1 cellular context compared by ENCODE assay signal in the genomic region with DNA sequence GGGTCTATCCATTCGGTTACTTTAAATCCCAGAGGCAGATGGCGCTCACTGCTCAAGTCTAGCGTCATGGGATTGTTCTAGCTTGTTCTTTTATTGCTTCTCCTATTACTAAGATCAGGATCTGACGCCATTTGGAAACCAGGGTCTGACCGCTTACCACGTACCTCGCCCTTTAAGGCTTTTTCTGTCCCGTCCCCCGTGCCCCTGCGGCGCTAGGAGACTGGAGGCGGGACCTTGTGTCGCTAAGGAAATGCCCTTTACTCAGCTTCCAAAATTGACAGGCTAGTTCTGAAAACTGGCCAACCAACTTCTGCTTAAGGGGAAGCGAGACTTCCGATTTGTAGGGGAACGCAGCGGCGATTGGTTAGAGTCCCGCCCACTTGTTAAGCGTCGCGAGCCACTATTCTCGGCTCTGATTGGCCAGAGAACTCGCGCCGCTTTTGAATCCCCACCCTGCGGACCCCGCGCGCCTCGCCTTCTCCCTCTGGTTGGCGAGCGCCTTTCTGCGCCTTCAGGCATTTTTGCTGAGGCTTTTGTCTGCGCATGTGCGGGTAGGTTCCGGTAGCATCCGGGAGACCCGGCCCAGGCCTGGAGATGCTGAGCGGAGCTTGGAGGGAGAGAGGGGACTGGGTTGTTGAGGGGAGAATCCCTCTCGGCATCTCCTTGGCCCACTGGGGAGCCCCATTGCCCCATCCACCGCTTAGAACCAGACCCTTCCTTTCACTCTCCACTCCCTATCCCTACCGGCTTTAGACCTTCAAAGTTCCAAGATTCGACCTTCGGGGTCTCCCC.
TF ChIP-seq lines count a peak whose summit lies in the region.

No MANE protein-coding gene starts in this region.

TF ChIP-seq in K562, 482 proteins besides CTCF, POLR2A, EP300 and RAD21 (continued from another document):
- TF ChIP-seq NEUROD1 (IDR thresholded peaks at IDR 0.05; ENCODE audit: borderline replicate concordance, low read depth, low read length, partially characterized antibody) (peak; percentile 81), KLF16 (IDR thresholded peaks at IDR 0.05) (no peak), CREB1 (IDR thresholded peaks at IDR 0.05) (no peak; the same call in 1 of the 2 replicates), CREB1 (CRISPR knock-in tag; IDR thresholded peaks at IDR 0.05) (peak; percentile 77; the same call in 1 of the 2 replicates), ATF1 (CRISPR knock-in tag; IDR thresholded peaks at IDR 0.05) (no peak), ATF1 (tag; IDR thresholded peaks at IDR 0.05) (peak; percentile 90)
- TF ChIP-seq, protein P1, sequence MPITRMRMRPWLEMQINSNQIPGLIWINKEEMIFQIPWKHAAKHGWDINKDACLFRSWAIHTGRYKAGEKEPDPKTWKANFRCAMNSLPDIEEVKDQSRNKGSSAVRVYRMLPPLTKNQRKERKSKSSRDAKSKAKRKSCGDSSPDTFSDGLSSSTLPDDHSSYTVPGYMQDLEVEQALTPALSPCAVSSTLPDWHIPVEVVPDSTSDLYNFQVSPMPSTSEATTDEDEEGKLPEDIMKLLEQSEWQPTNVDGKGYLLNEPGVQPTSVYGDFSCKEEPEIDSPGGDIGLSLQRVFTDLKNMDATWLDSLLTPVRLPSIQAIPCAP (CRISPR knock-in tag; IDR thresholded peaks at IDR 0.05; ENCODE audit: borderline replicate concordance), result no peak
